15 cellular contexts compared by ENCODE assay signal in genomic region chr12:90003688-90004087, GRCh38.
DNase-seq lines count a peak whose midpoint lies in the region; ATAC-seq and TF ChIP-seq lines count a peak whose summit lies in the region.
"Had no signal": no experiment of that assay in that cellular context is flagged by ENCODE, and none has a peak within 500 bp of the region (broad histone marks: within the 10 kb centered on the region; RNA-seq: fewer than 3 reads in every experiment).

No MANE protein-coding gene starts in this region.

- no peak for TF ChIP-seq CTCF in OCI-LY1 (IDR thresholded peaks at IDR 0.05; ENCODE audit: low read length)
- TF ChIP-seq CTCF in dorsolateral prefrontal cortex (IDR thresholded peaks at IDR 0.05 in 54 of 56, conservative IDR thresholded peaks at IDR 0.05 in 2 of 56; ENCODE audit: low read depth in 1 of 56, partially characterized antibody in 56 of 56), result no peak
- no peak for TF ChIP-seq CTCF in ovary (IDR thresholded peaks at IDR 0.05)
- no peak for TF ChIP-seq CTCF in HFFc6 (IDR thresholded peaks at IDR 0.05)

- peak overlapping the region; percentile 39; the same call in 1 of the 2 replicates for H2AFZ ChIP-seq in OCI-LY1 (ENCODE audit: low read length)
- H2AFZ ChIP-seq: GM23248 had no signal

- DNase-seq in dorsolateral prefrontal cortex (no peak), ovary (no peak), COLO668 (lab: John Stamatoyannopoulos, UW; ENCODE audit: unreplicated experiment) (no peak), iPS-NIHi11 (ENCODE audit: low spot score) (no peak), HFFc6 (no peak)
- DNase-seq: ACHN; BE2C; C1 segment of cervical spinal cord; Caco-2; CD4-positive, CD25-positive, alpha-beta regulatory T cell; CD8-positive, alpha-beta memory T cell; GM23248; HCEC 1CT had no signal

- H3K4me2 ChIP-seq in OCI-LY1 (ENCODE audit: low read length), result peak overlapping the region; percentile 30; the same call in 1 of the 2 replicates

- H3K27me3 Mint-ChIP-seq in stimulated activated memory B cell treated with anti-CD40 and anti-IgM and Interleukin-4, amounts not matched to agents 10 μg/mL and 1 μg/mL and 100 μg/mL, for 72 hours, result no peaks in the 10 kb centered on the region
- no peaks in the 10 kb centered on the region for H3K27me3 Mint-ChIP-seq in HFFc6 (ENCODE audit: insufficient read depth)
- H3K27me3 Mint-ChIP-seq: CD8-positive, alpha-beta memory T cell had no signal

- WGBS in ovary, 3 donors, result 76 to 85% (median 81%) methylated on average over 1 of the region's 1 CpG

- H3K9me3 Mint-ChIP-seq in stimulated activated memory B cell treated with anti-CD40 and anti-IgM and Interleukin-4, amounts not matched to agents 10 μg/mL and 1 μg/mL and 100 μg/mL, for 72 hours, result peaks cover 6% of the 10 kb centered on the region
- no peaks in the 10 kb centered on the region for H3K9me3 Mint-ChIP-seq in HFFc6
- H3K9me3 Mint-ChIP-seq: CD8-positive, alpha-beta memory T cell had no signal

- H3K79me2 ChIP-seq in OCI-LY1 (ENCODE audit: insufficient read depth, low read length), result no peaks in the 10 kb centered on the region

- H3F3A ChIP-seq in OCI-LY1 (ENCODE audit: insufficient read depth, low read length), result no peaks in the 10 kb centered on the region

- TF ChIP-seq EP300 in ovary (IDR thresholded peaks at IDR 0.05), result no peak

- intact Hi-C loops in dorsolateral prefrontal cortex (cut with DNase I) (no loop called here), ovary (cut with DNase I) (no loop called here)

- TF ChIP-seq POLR2A in ovary (IDR thresholded peaks at IDR 0.05), result no peak

- H3K9me3 ChIP-seq in OCI-LY1 (ENCODE audit: low read length) (no peaks in the 10 kb centered on the region), ovary (no peaks in the 10 kb centered on the region)
- H3K9me3 ChIP-seq: BE2C, Caco-2 had no signal

- no peak overlapping the region for H3K27ac ChIP-seq in OCI-LY1 (ENCODE audit: low read depth, low read length, poor library complexity, severe bottlenecking)
- peak overlapping the region in 30 of 59 donors; percentile 2 to 65 (median 37) for H3K27ac ChIP-seq in dorsolateral prefrontal cortex
- no peak overlapping the region for H3K27ac ChIP-seq in ovary
- H3K27ac ChIP-seq: GM23248 had no signal

- H3K36me3 Mint-ChIP-seq in stimulated activated memory B cell treated with anti-CD40 and anti-IgM and Interleukin-4, amounts not matched to agents 10 μg/mL and 1 μg/mL and 100 μg/mL, for 72 hours, result peaks cover 9% of the 10 kb centered on the region
- no peaks in the 10 kb centered on the region for H3K36me3 Mint-ChIP-seq in HFFc6 (ENCODE audit: low read depth)
- H3K36me3 Mint-ChIP-seq: CD4-positive, CD25-positive, alpha-beta regulatory T cell had no signal

- H3K4me1 ChIP-seq in OCI-LY1 (ENCODE audit: insufficient read depth, low read length, severe bottlenecking) (peaks cover 28% of the 10 kb centered on the region), ovary (ENCODE audit: insufficient read depth) (peaks cover 7% of the 10 kb centered on the region)

- H3K4me3 Mint-ChIP-seq in stimulated activated memory B cell treated with anti-CD40 and anti-IgM and Interleukin-4, amounts not matched to agents 10 μg/mL and 1 μg/mL and 100 μg/mL, for 72 hours, result no peak overlapping the region
- H3K4me3 Mint-ChIP-seq in HFFc6, result no peak overlapping the region
- H3K4me3 Mint-ChIP-seq: CD4-positive, CD25-positive, alpha-beta regulatory T cell; CD8-positive, alpha-beta memory T cell had no signal

- H3K4me3 ChIP-seq in OCI-LY1 (ENCODE audit: low read depth, low read length, poor library complexity, severe bottlenecking) (no peak overlapping the region), dorsolateral prefrontal cortex (no peak overlapping the region), ovary (no peak overlapping the region)
- H3K4me3 ChIP-seq: GM23248 had no signal

- ATAC-seq in stimulated activated memory B cell treated with anti-CD40 and anti-IgM and Interleukin-4, amounts not matched to agents 10 μg/mL and 1 μg/mL and 100 μg/mL, for 72 hours, result no peak

- H3K27ac Mint-ChIP-seq in stimulated activated memory B cell treated with anti-CD40 and anti-IgM and Interleukin-4, amounts not matched to agents 10 μg/mL and 1 μg/mL and 100 μg/mL, for 72 hours, result peak overlapping the region; percentile 90
- no peak overlapping the region for H3K27ac Mint-ChIP-seq in HFFc6
- H3K27ac Mint-ChIP-seq: CD8-positive, alpha-beta memory T cell had no signal

- no peaks in the 10 kb centered on the region for H3K9me2 ChIP-seq in OCI-LY1 (ENCODE audit: low read depth, low read length)

- H3K9ac ChIP-seq in OCI-LY1 (ENCODE audit: low read length), result no peak overlapping the region
- H3K9ac ChIP-seq: GM23248 had no signal

- H3K4me1 Mint-ChIP-seq in stimulated activated memory B cell treated with anti-CD40 and anti-IgM and Interleukin-4, amounts not matched to agents 10 μg/mL and 1 μg/mL and 100 μg/mL, for 72 hours, result peaks cover 55% of the 10 kb centered on the region
- H3K4me1 Mint-ChIP-seq in HFFc6 (ENCODE audit: low read depth), result peaks cover 41% of the 10 kb centered on the region

- H3K36me3 ChIP-seq in OCI-LY1 (ENCODE audit: insufficient read depth, low read length), result no peaks in the 10 kb centered on the region
- H3K36me3 ChIP-seq in ovary, result no peaks in the 10 kb centered on the region
- H3K36me3 ChIP-seq: BE2C had no signal

- H3K27me3 ChIP-seq in OCI-LY1 (ENCODE audit: insufficient read depth, low read length) (no peaks in the 10 kb centered on the region), dorsolateral prefrontal cortex (no peaks in the 10 kb centered on the region), ovary (no peaks in the 10 kb centered on the region)
- H3K27me3 ChIP-seq: BE2C had no signal

- no peaks in the 10 kb centered on the region for H4K20me1 ChIP-seq in OCI-LY1 (ENCODE audit: insufficient read depth, low read length)

Comparison
In these comparisons a context has a peak if more than half of its experiments do, and no peak if none do; other contexts are left out.
1. H3K27ac ChIP-seq: peak in dorsolateral prefrontal cortex (30 of 59); none in OCI-LY1 (single experiment) and ovary (0 of 2).